ENCODE assay signal across 11 cellular contexts in the genomic region with DNA sequence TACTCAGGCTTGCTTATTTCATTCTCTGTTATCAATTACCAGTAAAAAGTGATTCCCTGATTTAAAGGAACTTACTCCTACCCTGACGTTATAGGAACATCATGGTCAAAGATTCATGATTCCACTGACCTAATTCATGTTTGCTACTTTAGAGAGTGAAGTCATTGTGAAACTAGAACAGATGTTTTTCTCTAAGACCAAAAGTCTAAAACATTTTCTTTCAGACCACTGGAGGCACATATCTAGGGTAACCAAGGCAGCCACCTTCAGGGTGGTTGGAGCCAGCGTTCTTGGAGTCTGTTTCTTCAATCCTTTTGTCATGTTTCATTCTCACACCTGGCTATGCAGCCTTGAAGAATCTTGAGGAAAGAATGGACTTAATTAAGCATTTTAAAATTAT.
DNase-seq lines count a peak whose midpoint lies in the region; ATAC-seq and TF ChIP-seq lines count a peak whose summit lies in the region.
"Had no signal": no experiment of that assay in that cellular context is flagged by ENCODE, and none has a peak within 500 bp of the region (broad histone marks: within the 10 kb centered on the region; RNA-seq: fewer than 3 reads in every experiment).

No MANE protein-coding gene starts in this region.

- H3K4me3 ChIP-seq in choroid plexus epithelial cell (ENCODE audit: low read depth, low read length): no peak overlapping the region
- H3K4me3 ChIP-seq in upper lobe of right lung: no peak overlapping the region

- no peaks in the 10 kb centered on the region for H3K36me3 Mint-ChIP-seq in activated CD8-positive, alpha-beta T cell treated with anti-CD3 and anti-CD28 coated beads for 36 hours (ENCODE audit: low read depth)
- no peaks in the 10 kb centered on the region for H3K36me3 Mint-ChIP-seq in activated T-cell treated with anti-CD3 and anti-CD28 coated beads, Interleukin-2, amount 50 U/mL, for 4 hours (ENCODE audit: insufficient read depth)
- H3K36me3 Mint-ChIP-seq: activated naive CD4-positive, alpha-beta T cell treated with anti-CD3 and anti-CD28 coated beads, Interleukin-2, amount 50 U/mL, for 24 hours had no signal

- H3K9me3 ChIP-seq in upper lobe of right lung: no peaks in the 10 kb centered on the region

- intact Hi-C loops in upper lobe of right lung (cut with DNase I): no loop called here
- intact Hi-C loops in activated CD8-positive, alpha-beta T cell treated with anti-CD3 and anti-CD28 coated beads for 36 hours (cut with micrococcal nuclease): no loop called here

- H3K27me3 ChIP-seq in upper lobe of right lung: no peaks in the 10 kb centered on the region

- POLR2A ChIA-PET in activated CD8-positive, alpha-beta T cell treated with anti-CD3 and anti-CD28 coated beads for 36 hours (lab: Charles Lee): no interaction called here

- H3K4me1 ChIP-seq in upper lobe of right lung: no peaks in the 10 kb centered on the region

- ATAC-seq in GM18519 (IDR thresholded peaks at IDR 0.05; ENCODE audit: low FRiP score, unreplicated experiment) (peak; percentile 96), GM21619 (IDR thresholded peaks at IDR 0.05; ENCODE audit: unreplicated experiment) (peak; percentile 66), HG03135 (IDR thresholded peaks at IDR 0.05; ENCODE audit: unreplicated experiment) (peak; percentile 86), upper lobe of right lung (no peak)
- ATAC-seq in activated CD8-positive, alpha-beta T cell treated with anti-CD3 and anti-CD28 coated beads for 36 hours: no peak
- ATAC-seq in activated T-cell treated with anti-CD3 and anti-CD28 coated beads, Interleukin-2, amount 50 U/mL, for 4 hours: no peak
- ATAC-seq: stimulated activated naive CD8-positive, alpha-beta T cell treated with anti-CD3 and anti-CD28 coated beads, Interleukin-15, Interleukin-2, amounts not matched to agents 100 U/mL and 50 U/mL, for 24 hours had no signal

- no peaks in the 10 kb centered on the region for H3K36me3 ChIP-seq in upper lobe of right lung

- DNase-seq in choroid plexus epithelial cell (ENCODE audit: low read depth): peak; percentile 15
- DNase-seq in upper lobe of right lung: no peak
- DNase-seq in NCI-H1092 treated with DMSO at 0.1 percent for 48 hours (lab: John Stamatoyannopoulos, UW): no peak
- no peak for DNase-seq in activated CD8-positive, alpha-beta T cell treated with anti-CD3 and anti-CD28 coated beads for 36 hours
- no peak for DNase-seq in activated T-cell treated with anti-CD3 and anti-CD28 coated beads, Interleukin-2, amount 50 U/mL, for 4 hours
- DNase-seq: stimulated activated naive CD8-positive, alpha-beta T cell treated with anti-CD3 and anti-CD28 coated beads, Interleukin-15, Interleukin-2, amounts not matched to agents 100 U/mL and 50 U/mL, for 24 hours had no signal

- no peaks in the 10 kb centered on the region for H3K27me3 Mint-ChIP-seq in activated CD8-positive, alpha-beta T cell treated with anti-CD3 and anti-CD28 coated beads for 36 hours
- H3K27me3 Mint-ChIP-seq in activated T-cell treated with anti-CD3 and anti-CD28 coated beads, Interleukin-2, amount 50 U/mL, for 4 hours (ENCODE audit: low read depth): no peaks in the 10 kb centered on the region
- H3K27me3 Mint-ChIP-seq: activated naive CD4-positive, alpha-beta T cell treated with anti-CD3 and anti-CD28 coated beads, Interleukin-2, amount 50 U/mL, for 24 hours; B cell had no signal

- H3K27ac ChIP-seq in upper lobe of right lung: no peak overlapping the region

- TF ChIP-seq CTCF in choroid plexus epithelial cell (conservative IDR thresholded peaks at IDR 0.05; ENCODE audit: low read depth, low read length) (peak; percentile 14), upper lobe of right lung (IDR thresholded peaks at IDR 0.05) (no peak)
- TF ChIP-seq CTCF in activated CD8-positive, alpha-beta T cell treated with anti-CD3 and anti-CD28 coated beads for 36 hours (IDR thresholded peaks at IDR 0.05): no peak

- H3K4me1 Mint-ChIP-seq in activated CD8-positive, alpha-beta T cell treated with anti-CD3 and anti-CD28 coated beads for 36 hours (ENCODE audit: low read depth): no peaks in the 10 kb centered on the region
- H3K4me1 Mint-ChIP-seq in activated T-cell treated with anti-CD3 and anti-CD28 coated beads, Interleukin-2, amount 50 U/mL, for 4 hours (ENCODE audit: low read depth): no peaks in the 10 kb centered on the region
- H3K4me1 Mint-ChIP-seq: activated naive CD4-positive, alpha-beta T cell treated with anti-CD3 and anti-CD28 coated beads, Interleukin-2, amount 50 U/mL, for 24 hours; B cell had no signal

- no peak overlapping the region for H3K4me3 Mint-ChIP-seq in activated CD8-positive, alpha-beta T cell treated with anti-CD3 and anti-CD28 coated beads for 36 hours
- no peak overlapping the region for H3K4me3 Mint-ChIP-seq in activated T-cell treated with anti-CD3 and anti-CD28 coated beads, Interleukin-2, amount 50 U/mL, for 4 hours
- H3K4me3 Mint-ChIP-seq: activated naive CD4-positive, alpha-beta T cell treated with anti-CD3 and anti-CD28 coated beads, Interleukin-2, amount 50 U/mL, for 24 hours; B cell had no signal

- CTCF ChIA-PET in activated CD8-positive, alpha-beta T cell treated with anti-CD3 and anti-CD28 coated beads for 36 hours (lab: Charles Lee): no interaction called here

- H3K9me3 Mint-ChIP-seq in activated CD8-positive, alpha-beta T cell treated with anti-CD3 and anti-CD28 coated beads for 36 hours: peaks cover 2% of the 10 kb centered on the region
- peaks cover 11% of the 10 kb centered on the region for H3K9me3 Mint-ChIP-seq in activated T-cell treated with anti-CD3 and anti-CD28 coated beads, Interleukin-2, amount 50 U/mL, for 4 hours

- H3K27ac Mint-ChIP-seq in activated CD8-positive, alpha-beta T cell treated with anti-CD3 and anti-CD28 coated beads for 36 hours: no peak overlapping the region
- H3K27ac Mint-ChIP-seq: activated naive CD4-positive, alpha-beta T cell treated with anti-CD3 and anti-CD28 coated beads, Interleukin-2, amount 50 U/mL, for 24 hours; B cell had no signal

Comparison
In these comparisons a context has a peak if more than half of its experiments do, and no peak if none do; other contexts are left out.
1. ATAC-seq: peak in GM18519 (single experiment), GM21619 (single experiment) and HG03135 (single experiment); none in upper lobe of right lung (single experiment), activated CD8-positive, alpha-beta T cell treated with anti-CD3 and anti-CD28 coated beads for 36 hours (single experiment) and activated T-cell treated with anti-CD3 and anti-CD28 coated beads, Interleukin-2, amount 50 U/mL, for 4 hours (0 of 2).